In the genomic region with DNA sequence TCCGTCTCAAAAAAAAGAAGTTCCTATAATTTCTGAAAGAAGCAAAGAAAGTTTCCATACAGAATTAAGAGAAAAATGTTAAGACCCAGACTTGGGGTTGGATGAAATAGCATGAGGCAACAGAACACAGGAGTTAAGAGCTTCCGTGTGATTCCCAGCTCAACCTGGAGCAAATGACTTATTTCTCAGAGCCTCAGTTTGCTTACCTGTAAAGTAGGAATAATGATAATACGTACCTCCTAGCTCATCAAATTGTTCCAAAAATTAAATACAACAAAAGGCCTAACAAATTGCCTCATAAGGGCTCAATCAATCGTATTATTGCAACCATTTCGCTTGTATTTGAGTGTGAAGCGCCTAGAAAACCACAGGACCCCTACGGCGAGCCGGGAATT, we compare ENCODE assay signal across 8 cellular contexts. TPM values are rescaled to one million over a fixed set of nuclear protein-coding genes. Genes with fewer than 3 reads are reported as not detected.
A peak's percentile ranks its signal among the peaks of the same experiment; 100 is the strongest.
DNase-seq lines count a peak whose midpoint lies in the region; ATAC-seq, FAIRE-seq and TF ChIP-seq lines count a peak whose summit lies in the region.

No MANE protein-coding gene starts in this region.

- H3K4me3 ChIP-seq in right atrium auricular region, result peak overlapping the region; percentile 82 to 98
- H3K4me3 ChIP-seq in bronchial epithelial cell (ENCODE audit: low read depth, low read length), result peak overlapping the region; percentile 94
- H3K4me3 ChIP-seq in mononuclear cell (ENCODE audit: low read length), result peak overlapping the region; percentile 98
- H3K4me3 ChIP-seq in aorta (ENCODE audit: low read length in 2 of 2), result peak overlapping the region; percentile 80 to 92

- no peak for FAIRE-seq in bronchial epithelial cell (lab: Jason Lieb, UNC)

- intact Hi-C loops in left ventricle myocardium superior (cut with micrococcal nuclease) (no loop called here), aorta (cut with DNase I) (loop anchor here in 1 of 2 donors (5.0 kb wide), 1 partner anchor 51 kb away; no protein-coding TSS in a partner anchor)

- H3K9me3 ChIP-seq in right atrium auricular region (no peaks in the 10 kb centered on the region), mononuclear cell (ENCODE audit: low read depth, low read length) (no peaks in the 10 kb centered on the region), aorta (ENCODE audit: control insufficient read depth, low read length) (no peaks in the 10 kb centered on the region)

- H3K27me3 ChIP-seq in right atrium auricular region, result no peaks in the 10 kb centered on the region
- no peaks in the 10 kb centered on the region for H3K27me3 ChIP-seq in bronchial epithelial cell (ENCODE audit: control insufficient read depth, insufficient read depth, low read length)
- H3K27me3 ChIP-seq in mononuclear cell (ENCODE audit: insufficient read depth, low read length), result no peaks in the 10 kb centered on the region
- no peaks in the 10 kb centered on the region for H3K27me3 ChIP-seq in aorta (ENCODE audit: control insufficient read depth in 1 of 2, insufficient read depth in 2 of 2, low read length in 1 of 2)

- ATAC-seq in left ventricle myocardium superior, result no peak
- ATAC-seq in aorta (ENCODE audit: low FRiP score), result no peak

- TF ChIP-seq CTCF in right atrium auricular region (IDR thresholded peaks at IDR 0.05) (no peak), bronchial epithelial cell (IDR thresholded peaks at IDR 0.05; ENCODE audit: insufficient read depth, low read length, severe bottlenecking) (no peak)

- peak overlapping the region; percentile 85 to 89 for H3K27ac ChIP-seq in right atrium auricular region
- H3K27ac ChIP-seq in aorta (ENCODE audit: low read depth in 1 of 2, low read length in 2 of 2), result no peak overlapping the region

- H3K4me1 ChIP-seq in right atrium auricular region (peaks cover 0 to 28% of the 10 kb centered on the region in 2 donors), mononuclear cell (ENCODE audit: insufficient read depth, low read length) (peaks cover 41% of the 10 kb centered on the region), aorta (ENCODE audit: control insufficient read depth in 1 of 2, insufficient read depth in 2 of 2, low read length in 2 of 2) (peaks cover 0 to 3% of the 10 kb centered on the region in 2 donors)

- DNase-seq in right atrium auricular region (ENCODE audit: low spot score) (no peak), left ventricle myocardium superior (no peak), bronchial epithelial cell (ENCODE audit: low read depth) (no peak), aorta (no peak), NCI-H1694 (lab: John Stamatoyannopoulos, UW) (no peak), GM19238 (ENCODE audit: insufficient read length, low spot score) (no peak), mucosa of gallbladder (ENCODE audit: low spot score) (no peak)

- WGBS in aorta, 2 donors, result 11 to 13% methylated on average over 9 of the region's 9 CpGs

- H3K36me3 ChIP-seq in right atrium auricular region (no peaks in the 10 kb centered on the region), bronchial epithelial cell (ENCODE audit: control insufficient read depth, insufficient read depth, low read length) (no peaks in the 10 kb centered on the region), aorta (ENCODE audit: control insufficient read depth in 1 of 2, insufficient read depth in 2 of 2, low read length in 1 of 2) (no peaks in the 10 kb centered on the region)

RNA-seq across cellular contexts. Expression of gene GPR107, which starts 0.6 kb away (rescaled TPM):
- total RNA-seq in right atrium auricular region (10 to 100 TPM; 16.2 to 16.9 TPM), left ventricle myocardium superior (21.1 TPM), bronchial epithelial cell (20.4 and 21.6 TPM in 2 replicates), mononuclear cell (19.8 TPM), aorta (10 to 100 TPM; 43.3 to 48.2 TPM), mucosa of gallbladder (39.6 TPM)
- polyA plus RNA-seq in aorta, result 10 to 100 TPM in 1 of 2 donors, 1 to 10 TPM in 1; 7.4 to 26.9 TPM

RNA-seq across cellular contexts. Expression of gene FNBP1, which starts 10.1 kb away (rescaled TPM):
- total RNA-seq in right atrium auricular region (10 to 100 TPM; 18.0 to 24.1 TPM), left ventricle myocardium superior (23.7 TPM), bronchial epithelial cell (13.4 and 15.7 TPM in 2 replicates), mononuclear cell (193 TPM), aorta (10 to 100 TPM; 92.2 to 92.9 TPM), mucosa of gallbladder (66.4 TPM)
- 10 to 100 TPM; 21.9 to 35.4 TPM for polyA plus RNA-seq in aorta

Comparison
In these comparisons a context has a peak if more than half of its experiments do, and no peak if none do; other contexts are left out.
1. H3K27ac ChIP-seq: peak in right atrium auricular region (2 of 2); none in aorta (0 of 2).
2. Peak in every context shown above with its lines, with median percentiles within 50 percentile points of each other: H3K4me3 ChIP-seq.